In genomic region chr19:868458-869244, GRCh38 we compare ENCODE assay signal across 9 cellular contexts. TPM values are rescaled to one million over a fixed set of nuclear protein-coding genes. Genes with fewer than 3 reads are reported as not detected.
DNase-seq lines count a peak whose midpoint lies in the region; ATAC-seq and TF ChIP-seq lines count a peak whose summit lies in the region.
"Had no signal": no experiment of that assay in that cellular context is flagged by ENCODE, and none has a peak within 500 bp of the region (broad histone marks: within the 10 kb centered on the region; RNA-seq: fewer than 3 reads in every experiment).

No MANE protein-coding gene starts in this region.

- no peak overlapping the region for H3K4me3 Mint-ChIP-seq in T-cell
- H3K4me3 Mint-ChIP-seq: activated naive CD8-positive, alpha-beta T cell treated with anti-CD3 and anti-CD28 coated beads, Interleukin-2, amount 10 ng/mL, durations not matched to agents 7 days and 5 days had no signal

- POLR2A ChIA-PET in IMR-90 (lab: Charles Lee; ENCODE audit: unreplicated experiment) (no interaction called here), T-cell (lab: Charles Lee) (no interaction called here)

- H3K14ac ChIP-seq in IMR-90 (replicated peaks; ENCODE audit: low read depth, low read length): peak overlapping the region; percentile 62

- H3K27ac Mint-ChIP-seq in T-cell: no peak overlapping the region
- H3K27ac Mint-ChIP-seq: activated naive CD8-positive, alpha-beta T cell treated with anti-CD3 and anti-CD28 coated beads, Interleukin-2, amount 10 ng/mL, durations not matched to agents 7 days and 5 days had no signal

- H2AK9ac ChIP-seq in IMR-90 (replicated peaks; ENCODE audit: low read depth, low read length, poor library complexity): peak overlapping the region; percentile 99

- H3K4me3 ChIP-seq in IMR-90 (ENCODE audit: insufficient read depth, low read depth, low read length): no peak overlapping the region
- H3K4me3 ChIP-seq in smooth muscle cell: no peak overlapping the region

- H4K91ac ChIP-seq in IMR-90 (ENCODE audit: insufficient read depth, low read depth, low read length): peak overlapping the region; percentile 97

- H2BK15ac ChIP-seq in IMR-90 (ENCODE audit: low read depth, low read length): peak overlapping the region; percentile 54; the same call in 1 of the 3 replicates

- H3K9me3 Mint-ChIP-seq in T-cell: no peaks in the 10 kb centered on the region
- H3K9me3 Mint-ChIP-seq: activated naive CD8-positive, alpha-beta T cell treated with anti-CD3 and anti-CD28 coated beads, Interleukin-2, amount 10 ng/mL, durations not matched to agents 7 days and 5 days; IgD-negative memory B cell had no signal

- H3K9ac ChIP-seq in IMR-90 (ENCODE audit: low read depth, low read length) (no peak overlapping the region; the same call in 1 of the 2 replicates), smooth muscle cell (ENCODE audit: low read depth) (no peak overlapping the region)

- H3K4me2 ChIP-seq in IMR-90 (ENCODE audit: low read depth, low read length) (peak overlapping the region; percentile 11; the same call in 1 of the 2 replicates), smooth muscle cell (peak overlapping the region; percentile 8)

- H2BK5ac ChIP-seq in IMR-90 (ENCODE audit: low read depth, low read length, poor library complexity, severe bottlenecking): peak overlapping the region; percentile 88

- H3K27me3 ChIP-seq in IMR-90 (ENCODE audit: control insufficient read depth, insufficient read depth, low read length) (no peaks in the 10 kb centered on the region), smooth muscle cell (ENCODE audit: low read depth) (no peaks in the 10 kb centered on the region)

- peaks cover 7 to 22% of the 10 kb centered on the region in 2 experiments; a peak in 2 of 4 replicates for H3K79me1 ChIP-seq in IMR-90 (ENCODE audit: low read depth in 1 of 2, low read length in 2 of 2)

- H3K4me1 ChIP-seq in IMR-90 (ENCODE audit: control insufficient read depth, insufficient read depth, low read length) (peaks cover 22% of the 10 kb centered on the region), smooth muscle cell (ENCODE audit: low read depth) (no peaks in the 10 kb centered on the region)

- H3K4me1 Mint-ChIP-seq in T-cell: peaks cover 16 to 22% (median 20%) of the 10 kb centered on the region in 3 donors

- H3K4ac ChIP-seq in IMR-90 (ENCODE audit: low read depth, low read length): peak overlapping the region; percentile 93

- BruUV-seq in IMR-90 (replicated peaks; lab: Mats Ljungman, UMichigan): no TSS peak

- H3K23ac ChIP-seq in IMR-90 (ENCODE audit: low read depth, low read length): no peak overlapping the region

- H3K27ac ChIP-seq in IMR-90 (ENCODE audit: insufficient read depth, low read length): peak overlapping the region; percentile 73
- H3K27ac ChIP-seq in smooth muscle cell (ENCODE audit: low read depth): peak overlapping the region; percentile 56

- H3K18ac ChIP-seq in IMR-90 (ENCODE audit: low read depth, low read length): peak overlapping the region; percentile 40; the same call in 1 of the 2 replicates

- 80% methylated on average over 15 of the region's 34 CpGs; no CpG with 5 or more reads in 1 of the 2 experiments for WGBS in IMR-90 (ENCODE audit: extremely low coverage in 2 of 2, insufficient read length in 1 of 2), 2 experiments
- WGBS in smooth muscle cell (ENCODE audit: low lambda C conversion rate): 95% methylated on average over 27 of the region's 34 CpGs

- H2BK120ac ChIP-seq in IMR-90 (ENCODE audit: low read depth, low read length): peak overlapping the region; percentile 82

- H2AK5ac ChIP-seq in IMR-90 (ENCODE audit: low read depth, low read length): peak overlapping the region; percentile 98

- dilution Hi-C loops in IMR-90 (cut with HindIII; ENCODE audit: low sequenced_read_pairs, unreplicated experiment): no loop called here

- H2AFZ ChIP-seq in IMR-90 (replicated peaks; ENCODE audit: low read length, poor library complexity): peak overlapping the region; percentile 72
- H2AFZ ChIP-seq in smooth muscle cell (ENCODE audit: low read depth): no peak overlapping the region

- DNase-seq in IMR-90 (no peak), fibroblast of gingiva (ENCODE audit: low read depth) (peak; percentile 39), smooth muscle cell (lab: John Stamatoyannopoulos, UW; ENCODE audit: unreplicated experiment) (no peak), T-cell (no peak), dedifferentiated amniotic fluid mesenchymal stem cell (ENCODE audit: extremely low spot score) (no peak)
- DNase-seq in stimulated activated naive CD8-positive, alpha-beta T cell treated with anti-CD3 and anti-CD28 coated beads, Interleukin-15, Interleukin-2, amounts not matched to agents 100 U/mL and 50 U/mL, for 24 hours: no peak
- DNase-seq: activated naive CD8-positive, alpha-beta T cell treated with anti-CD3 and anti-CD28 coated beads, Interleukin-2, amount 10 ng/mL, durations not matched to agents 7 days and 5 days; NCI-H187 had no signal

- in situ Hi-C loops in IMR-90 (cut with MboI; ENCODE audit: low sequenced_read_pairs): no loop called here

- CTCF ChIA-PET in IMR-90 (lab: Yijun Ruan, JAX) (no interaction called here), T-cell (lab: Charles Lee) (no interaction called here)

- ATAC-seq in IMR-90 (ENCODE audit: low read depth) (no peak), T-cell (replicated peaks in 1 of 4) (no peak)
- no peak for ATAC-seq in stimulated activated naive CD8-positive, alpha-beta T cell treated with anti-CD3 and anti-CD28 coated beads, Interleukin-15, Interleukin-2, amounts not matched to agents 100 U/mL and 50 U/mL, for 24 hours

- H2BK20ac ChIP-seq in IMR-90 (ENCODE audit: low read depth, low read length): peak overlapping the region; percentile 74

- peaks cover 11% of the 10 kb centered on the region for H3K36me3 Mint-ChIP-seq in T-cell
- H3K36me3 Mint-ChIP-seq: IgD-negative memory B cell had no signal

- H3K79me2 ChIP-seq in smooth muscle cell (ENCODE audit: low read depth): no peaks in the 10 kb centered on the region

- H4K20me1 ChIP-seq in IMR-90 (ENCODE audit: insufficient read depth, low read length) (peaks cover 16% of the 10 kb centered on the region), smooth muscle cell (ENCODE audit: low read depth) (peaks cover 18% of the 10 kb centered on the region)

- no peak for TF ChIP-seq POLR2A in IMR-90 (IDR thresholded peaks at IDR 0.05; ENCODE audit: low read depth, low read length)

- H3K36me3 ChIP-seq in IMR-90 (ENCODE audit: control insufficient read depth, insufficient read depth, low read length): peaks cover 18% of the 10 kb centered on the region
- H3K36me3 ChIP-seq in smooth muscle cell (ENCODE audit: low read depth): no peaks in the 10 kb centered on the region

- H4K5ac ChIP-seq in IMR-90 (ENCODE audit: low read depth, low read length): peak overlapping the region; percentile 43

- no peaks in the 10 kb centered on the region; the same call in 1 of the 2 replicates for H3K9me1 ChIP-seq in IMR-90 (ENCODE audit: insufficient read depth, low read length)

- H3K27me3 Mint-ChIP-seq in T-cell: no peaks in the 10 kb centered on the region
- H3K27me3 Mint-ChIP-seq: activated naive CD8-positive, alpha-beta T cell treated with anti-CD3 and anti-CD28 coated beads, Interleukin-2, amount 10 ng/mL, durations not matched to agents 7 days and 5 days; IgD-negative memory B cell had no signal

- TF ChIP-seq CTCF in IMR-90 (conservative IDR thresholded peaks at IDR 0.05; ENCODE audit: low read depth, low read length) (no peak), smooth muscle cell (IDR thresholded peaks at IDR 0.05; ENCODE audit: borderline replicate concordance, insufficient read depth, poor library complexity, severe bottlenecking) (no peak)

- no peak for TF ChIP-seq RAD21 in IMR-90 (IDR thresholded peaks at IDR 0.05; ENCODE audit: low read length)

- H3K56ac ChIP-seq in IMR-90 (ENCODE audit: extremely low read depth, insufficient read depth, low read length): no peak overlapping the region

- no peaks in the 10 kb centered on the region for H3F3A ChIP-seq in smooth muscle cell (ENCODE audit: low read depth)

- peak overlapping the region; percentile 12 to 90; a peak in 3 of 4 replicates for H4K8ac ChIP-seq in IMR-90 (ENCODE audit: low read depth in 2 of 2, low read length in 2 of 2)

- H3K9me3 ChIP-seq in IMR-90 (ENCODE audit: control insufficient read depth, insufficient read depth, low read length): no peaks in the 10 kb centered on the region
- no peaks in the 10 kb centered on the region for H3K9me3 ChIP-seq in smooth muscle cell (replicated peaks; ENCODE audit: low read depth)

- intact Hi-C loops in IMR-90 (cut with micrococcal nuclease): loop anchor here (5.0 to 10.0 kb wide), 3 partner anchors 44 to 204 kb away; partner anchors contain the start of genes R3HDM4, RNF126 and WDR18

RNA-seq across cellular contexts. Expression of gene CFD, which starts 9.2 kb away (rescaled TPM):
- 1.1 and 1.4 TPM in 2 replicates for total RNA-seq in IMR-90 (2012; rRNA removed)
- 2.8 and 3.8 TPM in 2 replicates for polyA plus RNA-seq in IMR-90 (2012; rRNA removed)
- polyA plus RNA-seq in IMR-90 (2012; cell fraction: cytosol; rRNA removed): 5.2 and 11.5 TPM in 2 replicates
- polyA plus RNA-seq in IMR-90 (2012; cell fraction: nucleus; rRNA removed; ENCODE audit: low replicate concordance): 1.6 and 5.5 TPM in 2 replicates
- total RNA-seq in smooth muscle cell: not detected in 2 replicates
- polyA plus RNA-seq in smooth muscle cell: 0.34 and 1.9 TPM in 2 replicates
- 10 to 100 TPM in 1 of 5 donors, 1 to 10 TPM in 4; 2.8 to 10.3 (median 5.6) TPM for total RNA-seq in T-cell

RNA-seq across cellular contexts. Expression of gene ELANE, which starts 16.5 kb away (rescaled TPM):
- total RNA-seq in IMR-90 (2012; rRNA removed) (not detected in 2 replicates), smooth muscle cell (not detected in 2 replicates), T-cell (under 1 TPM in 1 of 5 donors, not detected in 4; 0.83 TPM)
- polyA plus RNA-seq in IMR-90 (2012; rRNA removed) (0.24 and 0.27 TPM in 2 replicates), smooth muscle cell (not detected in 2 replicates)
- polyA plus RNA-seq in IMR-90 (2012; cell fraction: cytosol; rRNA removed): 0.10 and 0.21 TPM in 2 replicates
- 1.5 and 1.6 TPM in 2 replicates for polyA plus RNA-seq in IMR-90 (2012; cell fraction: nucleus; rRNA removed; ENCODE audit: low replicate concordance)
- total RNA-seq: activated naive CD8-positive, alpha-beta T cell treated with anti-CD3 and anti-CD28 coated beads, Interleukin-2, amount 10 ng/mL, durations not matched to agents 7 days and 5 days had no signal
- polyA plus RNA-seq: IgD-negative memory B cell had no signal

RNA-seq across cellular contexts. Expression of gene MED16, which starts 24.3 kb away (rescaled TPM):
- total RNA-seq in IMR-90 (2012; rRNA removed) (8.1 and 15.3 TPM in 2 replicates), smooth muscle cell (19.0 and 25.2 TPM in 2 replicates), T-cell (100 to 1,000 TPM in 1 of 5 donors, 10 to 100 TPM in 4; 55.0 to 105 (median 92.4) TPM)
- polyA plus RNA-seq in IMR-90 (2012; rRNA removed) (40.2 and 49.0 TPM in 2 replicates), smooth muscle cell (86.8 and 87.1 TPM in 2 replicates)
- polyA plus RNA-seq in IMR-90 (2012; cell fraction: cytosol; rRNA removed): 38.6 and 59.2 TPM in 2 replicates
- polyA plus RNA-seq in IMR-90 (2012; cell fraction: nucleus; rRNA removed; ENCODE audit: low replicate concordance): 38.3 and 110 TPM in 2 replicates

RNA-seq across cellular contexts. Expression of gene RNU6-9, which starts 24.6 kb away (rescaled TPM):
- total RNA-seq in IMR-90 (2012; rRNA removed) (not detected in 2 replicates), smooth muscle cell (not detected in 2 replicates), T-cell (not detected)
- polyA plus RNA-seq in IMR-90 (2012; rRNA removed) (not detected in 2 replicates), smooth muscle cell (not detected in 2 replicates)
- polyA plus RNA-seq in IMR-90 (2012; cell fraction: cytosol; rRNA removed): not detected in 2 replicates
- polyA plus RNA-seq in IMR-90 (2012; cell fraction: nucleus; rRNA removed; ENCODE audit: low replicate concordance): not detected in 2 replicates
- total RNA-seq: activated naive CD8-positive, alpha-beta T cell treated with anti-CD3 and anti-CD28 coated beads, Interleukin-2, amount 10 ng/mL, durations not matched to agents 7 days and 5 days had no signal
- polyA plus RNA-seq: IgD-negative memory B cell had no signal

RNA-seq across cellular contexts. Expression of gene PRTN3, which starts 27.9 kb away (rescaled TPM):
- total RNA-seq in IMR-90 (2012; rRNA removed) (not detected in 2 replicates), smooth muscle cell (not detected in 2 replicates), T-cell (under 1 TPM in 1 of 5 donors, not detected in 4; 0.50 TPM)
- polyA plus RNA-seq in IMR-90 (2012; rRNA removed) (not detected in 2 replicates), smooth muscle cell (not detected in 2 replicates)
- not detected in 2 replicates for polyA plus RNA-seq in IMR-90 (2012; cell fraction: cytosol; rRNA removed)
- polyA plus RNA-seq in IMR-90 (2012; cell fraction: nucleus; rRNA removed; ENCODE audit: low replicate concordance): not detected in 2 replicates
- total RNA-seq: activated naive CD8-positive, alpha-beta T cell treated with anti-CD3 and anti-CD28 coated beads, Interleukin-2, amount 10 ng/mL, durations not matched to agents 7 days and 5 days had no signal
- polyA plus RNA-seq: IgD-negative memory B cell had no signal
